Comparison of ENCODE assay signal across 14 cellular contexts in genomic region chr11:12280199-12280837, GRCh38.
DNase-seq lines count a peak whose midpoint lies in the region; ATAC-seq and TF ChIP-seq lines count a peak whose summit lies in the region.
"Had no signal": no experiment of that assay in that cellular context is flagged by ENCODE, and none has a peak within 500 bp of the region (broad histone marks: within the 10 kb centered on the region; RNA-seq: fewer than 3 reads in every experiment).

No MANE protein-coding gene starts in this region.

- H3K4me3 ChIP-seq in neural progenitor cell (no peak overlapping the region), OCI-LY7 (ENCODE audit: low read depth, low read length, poor library complexity, severe bottlenecking) (no peak overlapping the region), BE2C (ENCODE audit: low read depth, low read length) (no peak overlapping the region)
- H3K4me3 ChIP-seq: esophagus squamous epithelium, right lobe of liver had no signal

- peak; percentile 86 for DNase-seq in DMS53 (lab: John Stamatoyannopoulos, UW)
- no peak for DNase-seq in activated T-helper 1 cell treated with anti-CD3 and anti-CD28 coated beads, Interleukin-12 subunit alpha, Interleukin-12 subunit beta, Interleukin-2, Interleukin-4 antibody, amounts not matched to agents 30 ng/mL and 10 ng/mL and 1 ng/mL, durations not matched to agents 14 hours and 24 hours and 36 hours (ENCODE audit: low spot score)
- DNase-seq in neural progenitor cell (ENCODE audit: low spot score), result peak; percentile 14
- no peak for DNase-seq in OCI-LY7 (ENCODE audit: low spot score)
- no peak for DNase-seq in foreskin keratinocyte
- DNase-seq in BE2C, result no peak
- DNase-seq: esophagus squamous epithelium, NCI-H1092 treated with DMSO at 0.1 percent for 48 hours, nephron progenitor cell, RPMI8226, T-helper 2 cell had no signal

- no peak overlapping the region for H3K4me3 Mint-ChIP-seq in activated T-helper 1 cell treated with anti-CD3 and anti-CD28 coated beads, Interleukin-12 subunit alpha, Interleukin-12 subunit beta, Interleukin-2, Interleukin-4 antibody, amounts not matched to agents 30 ng/mL and 10 ng/mL and 1 ng/mL, durations not matched to agents 14 hours and 24 hours and 36 hours
- no peak overlapping the region for H3K4me3 Mint-ChIP-seq in neural progenitor cell
- H3K4me3 Mint-ChIP-seq: nephron progenitor cell; stimulated activated naive CD8-positive, alpha-beta T cell treated with anti-CD3 and anti-CD28 coated beads, Interleukin-15, Interleukin-2, amounts not matched to agents 100 ng/mL and 50 ng/mL, for 24 hours had no signal

- ATAC-seq in foreskin keratinocyte, result no peak

- peaks cover 22% of the 10 kb centered on the region for H3K4me1 Mint-ChIP-seq in activated T-helper 1 cell treated with anti-CD3 and anti-CD28 coated beads, Interleukin-12 subunit alpha, Interleukin-12 subunit beta, Interleukin-2, Interleukin-4 antibody, amounts not matched to agents 30 ng/mL and 10 ng/mL and 1 ng/mL, durations not matched to agents 14 hours and 24 hours and 36 hours (ENCODE audit: low read depth)
- H3K4me1 Mint-ChIP-seq in neural progenitor cell, result peaks cover 3% of the 10 kb centered on the region
- H3K4me1 Mint-ChIP-seq: nephron progenitor cell had no signal

- no peak overlapping the region for H3K9ac ChIP-seq in neural progenitor cell

- H3F3A ChIP-seq in neural progenitor cell (ENCODE audit: low read depth), result no peaks in the 10 kb centered on the region

- TF ChIP-seq CTCF in C4-2B (conservative IDR thresholded peaks at IDR 0.05) (no peak), neural progenitor cell (IDR thresholded peaks at IDR 0.05) (no peak), OCI-LY7 (conservative IDR thresholded peaks at IDR 0.05; ENCODE audit: low read length) (no peak), foreskin keratinocyte (conservative IDR thresholded peaks at IDR 0.05) (no peak), BE2C (IDR thresholded peaks at IDR 0.05; ENCODE audit: low read depth, low read length) (no peak)

- no peaks in the 10 kb centered on the region for H3K27me3 Mint-ChIP-seq in activated T-helper 1 cell treated with anti-CD3 and anti-CD28 coated beads, Interleukin-12 subunit alpha, Interleukin-12 subunit beta, Interleukin-2, Interleukin-4 antibody, amounts not matched to agents 30 ng/mL and 10 ng/mL and 1 ng/mL, durations not matched to agents 14 hours and 24 hours and 36 hours (ENCODE audit: insufficient read depth)
- H3K27me3 Mint-ChIP-seq in neural progenitor cell (ENCODE audit: insufficient read depth, low read depth), result peaks cover 7% of the 10 kb centered on the region
- H3K27me3 Mint-ChIP-seq: stimulated activated naive CD8-positive, alpha-beta T cell treated with anti-CD3 and anti-CD28 coated beads, Interleukin-15, Interleukin-2, amounts not matched to agents 100 ng/mL and 50 ng/mL, for 24 hours had no signal

- no peaks in the 10 kb centered on the region for H3K9me2 ChIP-seq in OCI-LY7 (ENCODE audit: insufficient read depth, low read length)

- no peaks in the 10 kb centered on the region for H3K9me3 Mint-ChIP-seq in activated T-helper 1 cell treated with anti-CD3 and anti-CD28 coated beads, Interleukin-12 subunit alpha, Interleukin-12 subunit beta, Interleukin-2, Interleukin-4 antibody, amounts not matched to agents 30 ng/mL and 10 ng/mL and 1 ng/mL, durations not matched to agents 14 hours and 24 hours and 36 hours
- no peaks in the 10 kb centered on the region for H3K9me3 Mint-ChIP-seq in neural progenitor cell
- H3K9me3 Mint-ChIP-seq: nephron progenitor cell; stimulated activated naive CD8-positive, alpha-beta T cell treated with anti-CD3 and anti-CD28 coated beads, Interleukin-15, Interleukin-2, amounts not matched to agents 100 ng/mL and 50 ng/mL, for 24 hours had no signal

- no peaks in the 10 kb centered on the region for H4K20me1 ChIP-seq in neural progenitor cell (ENCODE audit: low read depth)
- no peaks in the 10 kb centered on the region for H4K20me1 ChIP-seq in OCI-LY7 (ENCODE audit: insufficient read depth, low read length)

- CTCF ChIA-PET in OCI-LY7 (lab: Charles Lee; ENCODE audit: unreplicated experiment), result interaction anchor here (0.6 kb wide), 1 partner anchor 114 kb away, joined by 3 read pairs; no protein-coding TSS in a partner anchor

- H3K4me2 ChIP-seq in neural progenitor cell (no peak overlapping the region), OCI-LY7 (ENCODE audit: low read length) (no peak overlapping the region)

- no peaks in the 10 kb centered on the region for H3K36me3 ChIP-seq in neural progenitor cell
- H3K36me3 ChIP-seq in OCI-LY7 (ENCODE audit: insufficient read depth, low read length), result no peaks in the 10 kb centered on the region
- H3K36me3 ChIP-seq in BE2C, result no peaks in the 10 kb centered on the region
- H3K36me3 ChIP-seq: esophagus squamous epithelium, right lobe of liver had no signal

- H3K27ac ChIP-seq in C4-2B (peak overlapping the region; percentile 65), neural progenitor cell (no peak overlapping the region), OCI-LY7 (ENCODE audit: low read depth, low read length, poor library complexity, severe bottlenecking) (no peak overlapping the region), foreskin keratinocyte (no peak overlapping the region)
- H3K27ac ChIP-seq: esophagus squamous epithelium, right lobe of liver had no signal

- no peaks in the 10 kb centered on the region for H3K27me3 ChIP-seq in neural progenitor cell
- H3K27me3 ChIP-seq in foreskin keratinocyte, result no peaks in the 10 kb centered on the region
- no peaks in the 10 kb centered on the region for H3K27me3 ChIP-seq in BE2C
- H3K27me3 ChIP-seq: esophagus squamous epithelium, right lobe of liver had no signal

- no peaks in the 10 kb centered on the region for H3K79me2 ChIP-seq in neural progenitor cell (ENCODE audit: low read depth)
- no peaks in the 10 kb centered on the region for H3K79me2 ChIP-seq in OCI-LY7 (ENCODE audit: insufficient read depth, low read depth, low read length)

- POLR2A ChIA-PET in OCI-LY7 (lab: Charles Lee), result no interaction called here

- intact Hi-C loops in activated T-helper 1 cell treated with anti-CD3 and anti-CD28 coated beads, Interleukin-12 subunit alpha, Interleukin-12 subunit beta, Interleukin-2, Interleukin-4 antibody, amounts not matched to agents 30 ng/mL and 10 ng/mL and 1 ng/mL, durations not matched to agents 14 hours and 24 hours and 36 hours (cut with micrococcal nuclease), result loop anchor here (2.0 to 5.0 kb wide), 2 partner anchors 128 to 438 kb away; no protein-coding TSS in a partner anchor
- intact Hi-C loops in OCI-LY7 (cut with micrococcal nuclease; ENCODE audit: unreplicated experiment), result loop anchor here (5.0 kb wide), 1 partner anchor 483 kb away; no protein-coding TSS in a partner anchor

- H3K36me3 Mint-ChIP-seq in activated T-helper 1 cell treated with anti-CD3 and anti-CD28 coated beads, Interleukin-12 subunit alpha, Interleukin-12 subunit beta, Interleukin-2, Interleukin-4 antibody, amounts not matched to agents 30 ng/mL and 10 ng/mL and 1 ng/mL, durations not matched to agents 14 hours and 24 hours and 36 hours (ENCODE audit: low read depth), result peaks cover 4% of the 10 kb centered on the region
- no peaks in the 10 kb centered on the region for H3K36me3 Mint-ChIP-seq in neural progenitor cell

- no peaks in the 10 kb centered on the region for H3K9me3 ChIP-seq in neural progenitor cell (ENCODE audit: low read depth)
- H3K9me3 ChIP-seq in OCI-LY7 (ENCODE audit: low read length), result no peaks in the 10 kb centered on the region
- no peaks in the 10 kb centered on the region for H3K9me3 ChIP-seq in BE2C
- H3K9me3 ChIP-seq: esophagus squamous epithelium, right lobe of liver had no signal

- no TSS peak for BruUV-seq in OCI-LY7 (replicated peaks; lab: Mats Ljungman, UMichigan)

- peak overlapping the region; percentile 54 for H3K27ac Mint-ChIP-seq in activated T-helper 1 cell treated with anti-CD3 and anti-CD28 coated beads, Interleukin-12 subunit alpha, Interleukin-12 subunit beta, Interleukin-2, Interleukin-4 antibody, amounts not matched to agents 30 ng/mL and 10 ng/mL and 1 ng/mL, durations not matched to agents 14 hours and 24 hours and 36 hours
- no peak overlapping the region for H3K27ac Mint-ChIP-seq in neural progenitor cell
- H3K27ac Mint-ChIP-seq: nephron progenitor cell; stimulated activated naive CD8-positive, alpha-beta T cell treated with anti-CD3 and anti-CD28 coated beads, Interleukin-15, Interleukin-2, amounts not matched to agents 100 ng/mL and 50 ng/mL, for 24 hours had no signal

- peaks cover 4% of the 10 kb centered on the region for H3K4me1 ChIP-seq in neural progenitor cell
- no peaks in the 10 kb centered on the region for H3K4me1 ChIP-seq in OCI-LY7 (ENCODE audit: insufficient read depth, low read length, poor library complexity, severe bottlenecking)
- peaks cover 14% of the 10 kb centered on the region for H3K4me1 ChIP-seq in foreskin keratinocyte
- H3K4me1 ChIP-seq in BE2C, result no peaks in the 10 kb centered on the region
- H3K4me1 ChIP-seq: right lobe of liver had no signal

- H2AFZ ChIP-seq in neural progenitor cell (replicated peaks), result no peak overlapping the region
- H2AFZ ChIP-seq in OCI-LY7 (ENCODE audit: low read length), result no peak overlapping the region

Comparison
In these comparisons a context has a peak if more than half of its experiments do, and no peak if none do; other contexts are left out.
1. DNase-seq: peak in DMS53 (single experiment) and neural progenitor cell (single experiment); none in activated T-helper 1 cell treated with anti-CD3 and anti-CD28 coated beads, Interleukin-12 subunit alpha, Interleukin-12 subunit beta, Interleukin-2, Interleukin-4 antibody, amounts not matched to agents 30 ng/mL and 10 ng/mL and 1 ng/mL, durations not matched to agents 14 hours and 24 hours and 36 hours (single experiment), OCI-LY7 (single experiment), foreskin keratinocyte (0 of 2) and BE2C (single experiment).